In the genomic region with DNA sequence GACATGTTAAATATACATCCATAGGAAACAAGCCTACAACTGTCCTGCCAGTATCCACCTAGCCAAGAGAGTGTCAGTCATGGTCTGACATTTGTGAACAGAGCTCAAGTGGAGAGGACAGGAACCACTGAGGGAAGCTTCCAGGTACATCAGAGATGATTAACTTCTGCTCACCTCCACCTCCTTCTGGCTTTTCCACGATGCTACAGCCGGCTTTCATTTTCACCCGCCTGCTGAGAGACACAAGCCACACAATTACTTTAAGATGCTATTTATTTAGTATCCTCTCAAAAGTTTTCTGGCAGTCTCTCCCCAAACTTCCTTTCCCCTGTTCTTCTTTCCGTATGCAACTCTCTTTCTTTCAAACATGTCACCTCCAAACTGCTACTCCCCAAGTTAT, we compare ENCODE assay signal across 9 cellular contexts. TPM values are rescaled to one million over a fixed set of nuclear protein-coding genes. Genes with fewer than 3 reads are reported as not detected.
DNase-seq lines count a peak whose midpoint lies in the region; ATAC-seq and TF ChIP-seq lines count a peak whose summit lies in the region.
"Had no signal": no experiment of that assay in that cellular context is flagged by ENCODE, and none has a peak within 500 bp of the region (broad histone marks: within the 10 kb centered on the region; RNA-seq: fewer than 3 reads in every experiment).

No MANE protein-coding gene starts in this region.

- H3K27ac Mint-ChIP-seq in activated T-helper 2 cell treated with anti-CD3 and anti-CD28 coated beads, Interferon-gamma antibody, Interleukin-2, Interleukin-4, amounts not matched to agents 10 μg/mL and 5 μg/mL and 100 μg/mL, durations not matched to agents 14 hours and 24 hours and 36 hours: peak overlapping the region; percentile 84

- peak overlapping the region; percentile 97 for H3K9ac ChIP-seq in GM23248

- POLR2A ChIA-PET in A673 (lab: Charles Lee; ENCODE audit: low non-redundant PET): no interaction called here

- H3K9me3 ChIP-seq in A673 (ENCODE audit: low read depth, low read length, poor library complexity, severe bottlenecking): no peaks in the 10 kb centered on the region
- no peaks in the 10 kb centered on the region for H3K9me3 ChIP-seq in GM23248 (ENCODE audit: low read depth)
- H3K9me3 ChIP-seq in lower lobe of right lung: no peaks in the 10 kb centered on the region

- peaks cover 69% of the 10 kb centered on the region for H3K79me2 ChIP-seq in GM23248 (ENCODE audit: insufficient read depth)

- peaks cover 52% of the 10 kb centered on the region for H3K36me3 ChIP-seq in A673 (ENCODE audit: insufficient read depth, low read length, poor library complexity, severe bottlenecking)
- peaks cover 48% of the 10 kb centered on the region for H3K36me3 ChIP-seq in GM23248 (ENCODE audit: low read depth)
- H3K36me3 ChIP-seq in lower lobe of right lung: peaks cover 51% of the 10 kb centered on the region

- in situ Hi-C loops in GM23248 (cut with MboI): no loop called here

- H4K20me1 ChIP-seq in GM23248 (ENCODE audit: insufficient read depth): 0 out of 2 replicates have a peak, but pooled peaks cover 5% of the 10 kb centered on the region

- H3K4me3 Mint-ChIP-seq in activated T-helper 2 cell treated with anti-CD3 and anti-CD28 coated beads, Interferon-gamma antibody, Interleukin-2, Interleukin-4, amounts not matched to agents 10 μg/mL and 5 μg/mL and 100 μg/mL, durations not matched to agents 14 hours and 24 hours and 36 hours (ENCODE audit: low read depth): peak overlapping the region; percentile 98

- no TSS peak for BruUV-seq in A673 (replicated peaks; lab: Mats Ljungman, UMichigan)

- H3K27me3 Mint-ChIP-seq in activated T-helper 2 cell treated with anti-CD3 and anti-CD28 coated beads, Interferon-gamma antibody, Interleukin-2, Interleukin-4, amounts not matched to agents 10 μg/mL and 5 μg/mL and 100 μg/mL, durations not matched to agents 14 hours and 24 hours and 36 hours (ENCODE audit: low read depth): no peaks in the 10 kb centered on the region

- ATAC-seq in lower lobe of right lung: peak in 1 of 2 donors; percentile 11
- no peak for ATAC-seq in HG03432 (IDR thresholded peaks at IDR 0.05; ENCODE audit: unreplicated experiment)
- ATAC-seq in HG03442 (IDR thresholded peaks at IDR 0.05; ENCODE audit: unreplicated experiment): no peak
- no peak for ATAC-seq in HG02763 (IDR thresholded peaks at IDR 0.05; ENCODE audit: unreplicated experiment)

- H3K4me3 ChIP-seq in A673 (ENCODE audit: low read depth, low read length, poor library complexity, severe bottlenecking) (peak overlapping the region; percentile 94), GM23248 (peak overlapping the region; percentile 88), lower lobe of right lung (no peak overlapping the region)

- intact Hi-C loops in A673 (cut with micrococcal nuclease; ENCODE audit: unreplicated experiment): no loop called here
- intact Hi-C loops in activated T-helper 2 cell treated with anti-CD3 and anti-CD28 coated beads, Interferon-gamma antibody, Interleukin-2, Interleukin-4, amounts not matched to agents 10 μg/mL and 5 μg/mL and 100 μg/mL, durations not matched to agents 14 hours and 24 hours and 36 hours (cut with micrococcal nuclease): loop anchor here (10.0 kb wide), 1 partner anchor 1869 kb away; the partner anchor contains the start of gene IFI16
- intact Hi-C loops in lower lobe of right lung (cut with DNase I): no loop called here

- H3K9me3 Mint-ChIP-seq in activated T-helper 2 cell treated with anti-CD3 and anti-CD28 coated beads, Interferon-gamma antibody, Interleukin-2, Interleukin-4, amounts not matched to agents 10 μg/mL and 5 μg/mL and 100 μg/mL, durations not matched to agents 14 hours and 24 hours and 36 hours: no peaks in the 10 kb centered on the region

- peaks cover 22% of the 10 kb centered on the region for H3K4me1 ChIP-seq in A673 (ENCODE audit: insufficient read depth, low read length, poor library complexity, severe bottlenecking)
- H3K4me1 ChIP-seq in GM23248 (ENCODE audit: insufficient read depth): peaks cover 22% of the 10 kb centered on the region
- H3K4me1 ChIP-seq in lower lobe of right lung: peaks cover 52% of the 10 kb centered on the region

- no peak for DNase-seq in A673 (ENCODE audit: low spot score)
- DNase-seq in GM23248: no peak
- DNase-seq in activated T-helper 2 cell treated with anti-CD3 and anti-CD28 coated beads, Interferon-gamma antibody, Interleukin-2, Interleukin-4, amounts not matched to agents 10 μg/mL and 5 μg/mL and 100 μg/mL, durations not matched to agents 14 hours and 24 hours and 36 hours (ENCODE audit: low spot score): no peak
- no peak for DNase-seq in lower lobe of right lung
- no peak for DNase-seq in AML-193 (lab: John Stamatoyannopoulos, UW)
- DNase-seq: amniotic stem cell had no signal

- 9 to 11% methylated on average over 4 of the region's 4 CpGs for WGBS in GM23248 (ENCODE audit: low coverage in 1 of 2, low lambda C conversion rate in 2 of 2, missing lambda C conversion rate in 2 of 2), 2 experiments

- TF ChIP-seq CTCF in A673 (conservative IDR thresholded peaks at IDR 0.05; ENCODE audit: low read depth, low read length) (0 out of 2 replicates have a peak, but pooled peaks have one; percentile 20), lower lobe of right lung (IDR thresholded peaks at IDR 0.05) (no peak)

- H3K9me2 ChIP-seq in GM23248 (ENCODE audit: insufficient read depth): no peaks in the 10 kb centered on the region

- H3K27me3 ChIP-seq in A673 (replicated peaks; ENCODE audit: insufficient read depth, low read depth, low read length, poor library complexity): no peaks in the 10 kb centered on the region
- no peaks in the 10 kb centered on the region for H3K27me3 ChIP-seq in GM23248 (replicated peaks; ENCODE audit: insufficient read depth)
- H3K27me3 ChIP-seq in lower lobe of right lung (ENCODE audit: low read depth): no peaks in the 10 kb centered on the region

- peaks cover 74% of the 10 kb centered on the region for H3K4me1 Mint-ChIP-seq in activated T-helper 2 cell treated with anti-CD3 and anti-CD28 coated beads, Interferon-gamma antibody, Interleukin-2, Interleukin-4, amounts not matched to agents 10 μg/mL and 5 μg/mL and 100 μg/mL, durations not matched to agents 14 hours and 24 hours and 36 hours (ENCODE audit: low read depth)

- peak overlapping the region; percentile 92 for H3K4me2 ChIP-seq in GM23248 (ENCODE audit: unreplicated experiment)

- H3K27ac ChIP-seq in A673 (ENCODE audit: low read depth, low read length, poor library complexity, severe bottlenecking): peak overlapping the region; percentile 93
- peak overlapping the region; percentile 96 for H3K27ac ChIP-seq in GM23248
- H3K27ac ChIP-seq in lower lobe of right lung: peak overlapping the region; percentile 33

- H3K36me3 Mint-ChIP-seq in activated T-helper 2 cell treated with anti-CD3 and anti-CD28 coated beads, Interferon-gamma antibody, Interleukin-2, Interleukin-4, amounts not matched to agents 10 μg/mL and 5 μg/mL and 100 μg/mL, durations not matched to agents 14 hours and 24 hours and 36 hours (ENCODE audit: low read depth): peaks cover 67% of the 10 kb centered on the region

- CTCF ChIA-PET in A673 (lab: Charles Lee): interaction anchor here (2.4 kb wide), 1 partner anchor 20 kb away, joined by 5 read pairs; no protein-coding TSS in a partner anchor

- H2AFZ ChIP-seq in GM23248: no peak overlapping the region

- H3F3A ChIP-seq in GM23248 (ENCODE audit: insufficient read depth): peaks cover 55% of the 10 kb centered on the region

RNA-seq across cellular contexts. Expression of gene ETV3, which starts 2.1 kb away (rescaled TPM):
- 40.0 and 46.1 TPM in 2 replicates for total RNA-seq in A673 (2021)
- total RNA-seq in GM23248 (2014; rRNA removed; shearing (Covaris generic)): 10.6 and 21.4 TPM in 2 replicates
- polyA plus RNA-seq in GM23248 (2016; fragmentation: Nextera tagmentation; extraction: Ambion mirVana): 4.8 and 5.2 TPM in 2 replicates
- 240 TPM in 2 replicates for total RNA-seq in activated T-helper 2 cell treated with anti-CD3 and anti-CD28 coated beads, Interferon-gamma antibody, Interleukin-2, Interleukin-4, amounts not matched to agents 10 μg/mL and 5 μg/mL and 100 μg/mL, durations not matched to agents 14 hours and 24 hours and 36 hours
- 29.5 TPM for total RNA-seq in lower lobe of right lung

RNA-seq across cellular contexts. Expression of gene ETV3L, which starts 36.5 kb away (rescaled TPM):
- not detected in 2 replicates for total RNA-seq in A673 (2021)
- total RNA-seq in GM23248 (2014; rRNA removed; shearing (Covaris generic)): not detected in 2 replicates
- not detected in 2 replicates for polyA plus RNA-seq in GM23248 (2016; fragmentation: Nextera tagmentation; extraction: Ambion mirVana)
- not detected in 2 replicates for total RNA-seq in activated T-helper 2 cell treated with anti-CD3 and anti-CD28 coated beads, Interferon-gamma antibody, Interleukin-2, Interleukin-4, amounts not matched to agents 10 μg/mL and 5 μg/mL and 100 μg/mL, durations not matched to agents 14 hours and 24 hours and 36 hours
- total RNA-seq in lower lobe of right lung: not detected

Comparison
In these comparisons a context has a peak if more than half of its experiments do, and no peak if none do; other contexts are left out.
1. H3K27ac ChIP-seq: peak in every context shown above with its lines; median percentile 96 in GM23248; 93 in A673; 33 in lower lobe of right lung.